ENCODE assay signal across 13 cellular contexts in the genomic region with DNA sequence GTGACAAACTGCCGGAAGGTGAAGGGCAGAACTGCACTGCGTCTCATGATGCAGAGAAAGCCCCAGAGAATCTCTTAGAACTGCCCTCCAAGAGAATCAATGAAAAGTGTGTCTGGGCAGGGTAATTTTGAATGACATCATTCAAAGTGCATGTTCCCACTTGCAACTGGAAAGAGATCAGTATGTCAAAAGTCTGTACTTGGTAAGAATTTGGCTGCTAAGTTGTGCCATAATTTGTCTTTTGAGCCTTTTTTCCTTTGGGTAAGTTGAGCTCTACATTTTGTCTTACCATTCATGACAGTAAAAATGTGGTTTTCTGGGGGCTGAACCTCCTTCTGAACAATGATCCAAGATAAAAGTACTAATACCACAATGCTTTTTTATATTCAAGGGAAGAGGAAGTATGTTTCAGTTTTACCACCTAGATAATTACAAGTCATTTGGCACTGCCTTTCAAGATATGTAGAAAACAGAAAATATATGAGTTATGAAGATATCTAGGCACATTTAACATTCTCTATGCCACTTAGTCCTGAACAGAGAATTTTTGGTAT. TPM values are rescaled to one million over a fixed set of nuclear protein-coding genes. Genes with fewer than 3 reads are reported as not detected.
A peak's percentile ranks its signal among the peaks of the same experiment; 100 is the strongest.
DNase-seq lines count a peak whose midpoint lies in the region; ATAC-seq and TF ChIP-seq lines count a peak whose summit lies in the region.
"Not testable (repeated sequence)": the region's sequence is repeated elsewhere in the genome, so short reads cannot be mapped to it uniquely, and the experiment has no call there.
"Had no signal": no experiment of that assay in that cellular context is flagged by ENCODE, and none has a peak within 500 bp of the region (broad histone marks: within the 10 kb centered on the region; RNA-seq: fewer than 3 reads in every experiment).

No MANE protein-coding gene starts in this region.

- H3K79me2 ChIP-seq in mammary epithelial cell (ENCODE audit: insufficient read depth, low read length); smooth muscle cell (ENCODE audit: low read depth): not testable (repeated sequence)

- not testable (repeated sequence) for H3K9me3 ChIP-seq in A673 (ENCODE audit: low read depth, low read length, poor library complexity, severe bottlenecking); mammary epithelial cell (replicated peaks; ENCODE audit: insufficient read depth, low read length); smooth muscle cell (replicated peaks; ENCODE audit: low read depth)

- in situ Hi-C loops in mammary epithelial cell (cut with MboI; ENCODE audit: low sequenced_read_pairs in 2 of 2) = not testable (repeated sequence)

- H2AFZ ChIP-seq in mammary epithelial cell (ENCODE audit: low read depth, low read length); smooth muscle cell (ENCODE audit: low read depth): not testable (repeated sequence)

- not testable (repeated sequence) for H3K36me3 ChIP-seq in A673 (ENCODE audit: insufficient read depth, low read length, poor library complexity, severe bottlenecking); mammary epithelial cell (ENCODE audit: insufficient read depth, low read length); smooth muscle cell (ENCODE audit: low read depth)

- H3K4me2 ChIP-seq in mammary epithelial cell (ENCODE audit: insufficient read depth, low read depth, low read length) = peak overlapping the region; percentile 54
- H3K4me2 ChIP-seq in smooth muscle cell = not testable (repeated sequence)

- not testable (repeated sequence) for H3K36me3 Mint-ChIP-seq in activated CD8-positive, alpha-beta T cell treated with anti-CD3 and anti-CD28 coated beads for 36 hours (ENCODE audit: low read depth)

- H3K4me1 Mint-ChIP-seq in activated CD8-positive, alpha-beta T cell treated with anti-CD3 and anti-CD28 coated beads for 36 hours (ENCODE audit: low read depth) = not testable (repeated sequence)

- peak overlapping the region; percentile 38 for H3K27ac Mint-ChIP-seq in activated CD8-positive, alpha-beta T cell treated with anti-CD3 and anti-CD28 coated beads for 36 hours

- not testable (repeated sequence) for H3K27me3 Mint-ChIP-seq in activated CD8-positive, alpha-beta T cell treated with anti-CD3 and anti-CD28 coated beads for 36 hours

- ATAC-seq in activated CD8-positive, alpha-beta T cell treated with anti-CD3 and anti-CD28 coated beads for 36 hours; foreskin keratinocyte: not testable (repeated sequence)

- dilution Hi-C loops in mammary epithelial cell (cut with HindIII; ENCODE audit: low sequenced_read_pairs) = not testable (repeated sequence)

- H4K20me1 ChIP-seq in mammary epithelial cell (ENCODE audit: insufficient read depth, low read length); smooth muscle cell (ENCODE audit: low read depth): not testable (repeated sequence)

- BruUV-seq in A673 (replicated peaks; lab: Mats Ljungman, UMichigan) = TSS peak; percentile 30
- BruUV-seq in mammary epithelial cell (replicated peaks; lab: Mats Ljungman, UMichigan) = not testable (repeated sequence)

- H3K4me3 ChIP-seq in A673 (ENCODE audit: low read depth, low read length, poor library complexity, severe bottlenecking); smooth muscle cell: not testable (repeated sequence)
- peak overlapping the region in 1 of 3 experiments; percentile 6 for H3K4me3 ChIP-seq in mammary epithelial cell (replicated peaks in 1 of 3; ENCODE audit: insufficient read depth in 1 of 3, low read depth in 2 of 3, low read length in 3 of 3)

- TF ChIP-seq CTCF in A673 (conservative IDR thresholded peaks at IDR 0.05; ENCODE audit: low read depth, low read length); activated CD8-positive, alpha-beta T cell treated with anti-CD3 and anti-CD28 coated beads for 36 hours (IDR thresholded peaks at IDR 0.05); mammary epithelial cell (conservative IDR thresholded peaks at IDR 0.05 in 1 of 2, IDR thresholded peaks at IDR 0.05 in 1 of 2; ENCODE audit: extremely low read depth in 1 of 2, insufficient read depth in 1 of 2, low read depth in 1 of 2, low read length in 2 of 2); foreskin keratinocyte (conservative IDR thresholded peaks at IDR 0.05); smooth muscle cell (IDR thresholded peaks at IDR 0.05; ENCODE audit: borderline replicate concordance, insufficient read depth, poor library complexity, severe bottlenecking): not testable (repeated sequence)

- not testable (repeated sequence) for H3F3A ChIP-seq in smooth muscle cell (ENCODE audit: low read depth)

- not testable (repeated sequence) for H3K9me3 Mint-ChIP-seq in activated CD8-positive, alpha-beta T cell treated with anti-CD3 and anti-CD28 coated beads for 36 hours

- H3K4me1 ChIP-seq in A673 (ENCODE audit: insufficient read depth, low read length, poor library complexity, severe bottlenecking); mammary epithelial cell (ENCODE audit: insufficient read depth, low read length); foreskin keratinocyte; smooth muscle cell (ENCODE audit: low read depth): not testable (repeated sequence)

- not testable (repeated sequence) for H3K9ac ChIP-seq in mammary epithelial cell (ENCODE audit: insufficient read depth, low read length); smooth muscle cell (ENCODE audit: low read depth)

- not testable (repeated sequence) for H3K4me3 Mint-ChIP-seq in activated CD8-positive, alpha-beta T cell treated with anti-CD3 and anti-CD28 coated beads for 36 hours

- no CpG with 5 or more reads among the region's 2 CpGs for WGBS in mammary epithelial cell (ENCODE audit: low coverage, missing lambda C conversion rate)
- WGBS in smooth muscle cell (ENCODE audit: low lambda C conversion rate) = no CpG with 5 or more reads among the region's 2 CpGs

- H3K27ac ChIP-seq in A673 (ENCODE audit: low read depth, low read length, poor library complexity, severe bottlenecking); mammary epithelial cell (ENCODE audit: insufficient read depth, low read depth, low read length); foreskin keratinocyte: not testable (repeated sequence)
- H3K27ac ChIP-seq in smooth muscle cell (ENCODE audit: low read depth) = peak overlapping the region; percentile 33

- H3K27me3 ChIP-seq in A673 (replicated peaks; ENCODE audit: insufficient read depth, low read depth, low read length, poor library complexity); mammary epithelial cell (ENCODE audit: insufficient read depth, low read length); foreskin keratinocyte; smooth muscle cell (ENCODE audit: low read depth): not testable (repeated sequence)

- intact Hi-C loops in A673 (cut with micrococcal nuclease; ENCODE audit: unreplicated experiment); activated CD8-positive, alpha-beta T cell treated with anti-CD3 and anti-CD28 coated beads for 36 hours (cut with micrococcal nuclease); mammary epithelial cell (cut with micrococcal nuclease): not testable (repeated sequence)

- POLR2A ChIA-PET in A673 (lab: Charles Lee; ENCODE audit: low non-redundant PET) = interaction anchor here (0.6 kb wide), 1 partner anchor 8 kb away, joined by 3 read pairs; no protein-coding TSS in a partner anchor
- POLR2A ChIA-PET in activated CD8-positive, alpha-beta T cell treated with anti-CD3 and anti-CD28 coated beads for 36 hours (lab: Charles Lee) = not testable (repeated sequence)

- CTCF ChIA-PET in A673 (lab: Charles Lee); activated CD8-positive, alpha-beta T cell treated with anti-CD3 and anti-CD28 coated beads for 36 hours (lab: Charles Lee); mammary epithelial cell (lab: Charles Lee; ENCODE audit: low non-redundant PET): not testable (repeated sequence)

- not testable (repeated sequence) for DNase-seq in A673 (ENCODE audit: low spot score); activated CD8-positive, alpha-beta T cell treated with anti-CD3 and anti-CD28 coated beads for 36 hours; smooth muscle cell (lab: John Stamatoyannopoulos, UW; ENCODE audit: unreplicated experiment)
- peak; percentile 58 for DNase-seq in KG1 (lab: John Stamatoyannopoulos, UW)
- peak; percentile 73 for DNase-seq in OCI-M1 (lab: John Stamatoyannopoulos, UW)
- DNase-seq in mammary epithelial cell = peak; percentile 26
- DNase-seq in foreskin keratinocyte = peak; percentile 8 to 37

RNA-seq across cellular contexts. Expression of a gene that starts 6.3 kb away (rescaled TPM):
- total RNA-seq in A673 (2021) = 4.3 TPM in 2 replicates
- 1 to 10 TPM; 1.7 to 1.8 TPM for total RNA-seq in activated CD8-positive, alpha-beta T cell treated with anti-CD3 and anti-CD28 coated beads for 36 hours
- total RNA-seq in mammary epithelial cell = 1 to 10 TPM; 1.0 to 1.2 TPM
- 4.6 TPM for polyA plus RNA-seq in mammary epithelial cell
- not detected for polyA minus RNA-seq in mammary epithelial cell
- 1.4 and 2.9 TPM in 2 replicates for total RNA-seq in foreskin keratinocyte
- polyA plus RNA-seq in foreskin keratinocyte = 2.3 and 5.8 TPM in 2 replicates
- 0.76 and 3.1 TPM in 2 replicates for total RNA-seq in smooth muscle cell
- polyA plus RNA-seq in smooth muscle cell = 5.0 and 5.2 TPM in 2 replicates
- total RNA-seq: Daoy, H4, HT-29 had no signal
- polyA plus RNA-seq: CD14-positive monocyte had no signal

RNA-seq across cellular contexts. Expression of a gene that starts 38.9 kb away (rescaled TPM):
- 32.4 and 37.7 TPM in 2 replicates for total RNA-seq in A673 (2021)
- total RNA-seq in activated CD8-positive, alpha-beta T cell treated with anti-CD3 and anti-CD28 coated beads for 36 hours = under 1 TPM in 1 of 2 experiments, not detected in 1; 0.22 TPM
- 1 to 10 TPM in 1 of 2 donors, under 1 TPM in 1; 0.61 to 1.8 TPM for total RNA-seq in mammary epithelial cell
- 0.03 TPM for polyA plus RNA-seq in mammary epithelial cell
- polyA minus RNA-seq in mammary epithelial cell = not detected
- 0.18 and 0.20 TPM in 2 replicates for total RNA-seq in foreskin keratinocyte
- 0.14 and 0.28 TPM in 2 replicates for polyA plus RNA-seq in foreskin keratinocyte
- 1.4 and 1.6 TPM in 2 replicates for total RNA-seq in smooth muscle cell
- polyA plus RNA-seq in smooth muscle cell = 0.87 and 2.9 TPM in 2 replicates
- total RNA-seq: Daoy had no signal
- polyA plus RNA-seq: CD14-positive monocyte; CD4-positive, alpha-beta memory T cell; GM23248 had no signal

Comparison
In these comparisons a context has a peak if more than half of its experiments do, and no peak if none do; other contexts are left out.
1. RNA of a gene that starts 38.9 kb away (total RNA-seq): 32.4 to 37.7 TPM in A673; 0.61 to 1.8 TPM in mammary epithelial cell, 1.4 to 1.6 TPM in smooth muscle cell, 0.22 TPM in activated CD8-positive, alpha-beta T cell treated with anti-CD3 and anti-CD28 coated beads for 36 hours and 0.18 to 0.20 TPM in foreskin keratinocyte; every median in the first group is over 10 times any median in the second.